1 cellular context compared by ENCODE assay signal in the genomic region with DNA sequence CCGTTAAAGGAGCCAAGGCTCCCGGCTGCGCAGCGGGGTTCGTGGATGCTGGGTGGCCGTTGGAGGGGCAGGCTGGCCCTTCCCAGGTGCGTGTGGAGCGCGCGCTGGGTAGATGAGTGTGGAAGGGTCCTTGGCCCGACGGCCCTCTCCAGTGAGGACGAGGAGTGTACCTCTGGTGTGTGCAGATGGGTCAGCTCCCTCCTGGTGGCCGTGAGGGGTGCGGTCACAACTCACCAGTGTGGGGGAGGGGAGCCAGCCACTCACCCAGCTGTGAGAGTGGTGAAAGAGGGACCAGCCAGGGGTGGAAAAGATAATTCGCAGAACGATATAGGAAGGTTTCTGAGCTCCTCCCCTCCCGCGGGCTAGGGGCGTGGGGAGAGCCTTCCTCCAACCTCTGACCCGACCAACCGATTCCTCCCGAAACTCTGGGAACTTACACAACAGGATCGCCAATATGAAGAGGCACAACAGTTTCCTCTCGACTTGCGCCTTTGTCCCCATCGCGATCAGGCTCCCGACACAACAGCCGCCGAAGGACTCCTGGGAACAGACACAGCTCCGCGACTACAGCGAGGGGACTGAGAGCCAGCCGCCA.
TF ChIP-seq lines count a peak whose summit lies in the region.

Gene F11R, minus strand, starts transcription at position 580 of the 595 bp plus-strand sequence. Its CDS starts 79 bp downstream, at position 501.

TF ChIP-seq in WTC11, 78 proteins besides CTCF, POLR2A, EP300 and RAD21 (continued from another document and continues in another):
- TF ChIP-seq, protein P1, sequence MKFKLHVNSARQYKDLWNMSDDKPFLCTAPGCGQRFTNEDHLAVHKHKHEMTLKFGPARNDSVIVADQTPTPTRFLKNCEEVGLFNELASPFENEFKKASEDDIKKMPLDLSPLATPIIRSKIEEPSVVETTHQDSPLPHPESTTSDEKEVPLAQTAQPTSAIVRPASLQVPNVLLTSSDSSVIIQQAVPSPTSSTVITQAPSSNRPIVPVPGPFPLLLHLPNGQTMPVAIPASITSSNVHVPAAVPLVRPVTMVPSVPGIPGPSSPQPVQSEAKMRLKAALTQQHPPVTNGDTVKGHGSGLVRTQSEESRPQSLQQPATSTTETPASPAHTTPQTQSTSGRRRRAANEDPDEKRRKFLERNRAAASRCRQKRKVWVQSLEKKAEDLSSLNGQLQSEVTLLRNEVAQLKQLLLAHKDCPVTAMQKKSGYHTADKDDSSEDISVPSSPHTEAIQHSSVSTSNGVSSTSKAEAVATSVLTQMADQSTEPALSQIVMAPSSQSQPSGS (CRISPR knock-in tag; IDR thresholded peaks at IDR 0.05; ENCODE audit: borderline replicate concordance, low read depth), result no peak
- TF ChIP-seq, protein P2, sequence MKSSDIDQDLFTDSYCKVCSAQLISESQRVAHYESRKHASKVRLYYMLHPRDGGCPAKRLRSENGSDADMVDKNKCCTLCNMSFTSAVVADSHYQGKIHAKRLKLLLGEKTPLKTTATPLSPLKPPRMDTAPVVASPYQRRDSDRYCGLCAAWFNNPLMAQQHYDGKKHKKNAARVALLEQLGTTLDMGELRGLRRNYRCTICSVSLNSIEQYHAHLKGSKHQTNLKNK (CRISPR knock-in tag; IDR thresholded peaks at IDR 0.05), result no peak
- TF ChIP-seq ZNF232 (CRISPR knock-in tag; IDR thresholded peaks at IDR 0.05), result peak; percentile 78; the same call in 1 of the 2 replicates
- no peak for TF ChIP-seq NFE2L1 (CRISPR knock-in tag; IDR thresholded peaks at IDR 0.05)
- no peak for TF ChIP-seq ZNF671 (CRISPR knock-in tag; IDR thresholded peaks at IDR 0.05)
- TF ChIP-seq ZNF416 (CRISPR knock-in tag; IDR thresholded peaks at IDR 0.05), result no peak
- TF ChIP-seq, protein P3, sequence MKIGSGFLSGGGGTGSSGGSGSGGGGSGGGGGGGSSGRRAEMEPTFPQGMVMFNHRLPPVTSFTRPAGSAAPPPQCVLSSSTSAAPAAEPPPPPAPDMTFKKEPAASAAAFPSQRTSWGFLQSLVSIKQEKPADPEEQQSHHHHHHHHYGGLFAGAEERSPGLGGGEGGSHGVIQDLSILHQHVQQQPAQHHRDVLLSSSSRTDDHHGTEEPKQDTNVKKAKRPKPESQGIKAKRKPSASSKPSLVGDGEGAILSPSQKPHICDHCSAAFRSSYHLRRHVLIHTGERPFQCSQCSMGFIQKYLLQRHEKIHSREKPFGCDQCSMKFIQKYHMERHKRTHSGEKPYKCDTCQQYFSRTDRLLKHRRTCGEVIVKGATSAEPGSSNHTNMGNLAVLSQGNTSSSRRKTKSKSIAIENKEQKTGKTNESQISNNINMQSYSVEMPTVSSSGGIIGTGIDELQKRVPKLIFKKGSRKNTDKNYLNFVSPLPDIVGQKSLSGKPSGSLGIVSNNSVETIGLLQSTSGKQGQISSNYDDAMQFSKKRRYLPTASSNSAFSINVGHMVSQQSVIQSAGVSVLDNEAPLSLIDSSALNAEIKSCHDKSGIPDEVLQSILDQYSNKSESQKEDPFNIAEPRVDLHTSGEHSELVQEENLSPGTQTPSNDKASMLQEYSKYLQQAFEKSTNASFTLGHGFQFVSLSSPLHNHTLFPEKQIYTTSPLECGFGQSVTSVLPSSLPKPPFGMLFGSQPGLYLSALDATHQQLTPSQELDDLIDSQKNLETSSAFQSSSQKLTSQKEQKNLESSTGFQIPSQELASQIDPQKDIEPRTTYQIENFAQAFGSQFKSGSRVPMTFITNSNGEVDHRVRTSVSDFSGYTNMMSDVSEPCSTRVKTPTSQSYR (CRISPR knock-in tag; IDR thresholded peaks at IDR 0.05), result 0 out of 2 replicates have a peak, but pooled peaks have one; percentile 9
- no peak for TF ChIP-seq ETV6 (CRISPR knock-in tag; IDR thresholded peaks at IDR 0.05)
- TF ChIP-seq TEAD1 (CRISPR knock-in tag; IDR thresholded peaks at IDR 0.05), result 0 out of 2 replicates have a peak, but pooled peaks have one; percentile 9
- no peak for TF ChIP-seq TCF7 (CRISPR knock-in tag; IDR thresholded peaks at IDR 0.05; ENCODE audit: low read depth)
- no peak for TF ChIP-seq ZBTB21 (CRISPR knock-in tag; IDR thresholded peaks at IDR 0.05; ENCODE audit: borderline replicate concordance)
- no peak for TF ChIP-seq ATF1 (CRISPR knock-in tag; IDR thresholded peaks at IDR 0.05)
- TF ChIP-seq HMGXB4 (CRISPR knock-in tag; IDR thresholded peaks at IDR 0.05), result peak; percentile 23; the same call in 1 of the 2 replicates
- TF ChIP-seq, protein P4, sequence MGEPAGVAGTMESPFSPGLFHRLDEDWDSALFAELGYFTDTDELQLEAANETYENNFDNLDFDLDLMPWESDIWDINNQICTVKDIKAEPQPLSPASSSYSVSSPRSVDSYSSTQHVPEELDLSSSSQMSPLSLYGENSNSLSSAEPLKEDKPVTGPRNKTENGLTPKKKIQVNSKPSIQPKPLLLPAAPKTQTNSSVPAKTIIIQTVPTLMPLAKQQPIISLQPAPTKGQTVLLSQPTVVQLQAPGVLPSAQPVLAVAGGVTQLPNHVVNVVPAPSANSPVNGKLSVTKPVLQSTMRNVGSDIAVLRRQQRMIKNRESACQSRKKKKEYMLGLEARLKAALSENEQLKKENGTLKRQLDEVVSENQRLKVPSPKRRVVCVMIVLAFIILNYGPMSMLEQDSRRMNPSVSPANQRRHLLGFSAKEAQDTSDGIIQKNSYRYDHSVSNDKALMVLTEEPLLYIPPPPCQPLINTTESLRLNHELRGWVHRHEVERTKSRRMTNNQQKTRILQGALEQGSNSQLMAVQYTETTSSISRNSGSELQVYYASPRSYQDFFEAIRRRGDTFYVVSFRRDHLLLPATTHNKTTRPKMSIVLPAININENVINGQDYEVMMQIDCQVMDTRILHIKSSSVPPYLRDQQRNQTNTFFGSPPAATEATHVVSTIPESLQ (CRISPR knock-in tag; IDR thresholded peaks at IDR 0.05), result 0 out of 2 replicates have a peak, but pooled peaks have one; percentile 35
- no peak for TF ChIP-seq OVOL2 (CRISPR knock-in tag; IDR thresholded peaks at IDR 0.05; ENCODE audit: borderline replicate concordance)
- no peak for TF ChIP-seq ZNF423 (CRISPR knock-in tag; IDR thresholded peaks at IDR 0.05)
- no peak for TF ChIP-seq NFATC4 (CRISPR knock-in tag; IDR thresholded peaks at IDR 0.05)
- no peak for TF ChIP-seq NR3C1 (CRISPR knock-in tag; conservative IDR thresholded peaks at IDR 0.05; ENCODE audit: low read depth)
- TF ChIP-seq, protein P5, sequence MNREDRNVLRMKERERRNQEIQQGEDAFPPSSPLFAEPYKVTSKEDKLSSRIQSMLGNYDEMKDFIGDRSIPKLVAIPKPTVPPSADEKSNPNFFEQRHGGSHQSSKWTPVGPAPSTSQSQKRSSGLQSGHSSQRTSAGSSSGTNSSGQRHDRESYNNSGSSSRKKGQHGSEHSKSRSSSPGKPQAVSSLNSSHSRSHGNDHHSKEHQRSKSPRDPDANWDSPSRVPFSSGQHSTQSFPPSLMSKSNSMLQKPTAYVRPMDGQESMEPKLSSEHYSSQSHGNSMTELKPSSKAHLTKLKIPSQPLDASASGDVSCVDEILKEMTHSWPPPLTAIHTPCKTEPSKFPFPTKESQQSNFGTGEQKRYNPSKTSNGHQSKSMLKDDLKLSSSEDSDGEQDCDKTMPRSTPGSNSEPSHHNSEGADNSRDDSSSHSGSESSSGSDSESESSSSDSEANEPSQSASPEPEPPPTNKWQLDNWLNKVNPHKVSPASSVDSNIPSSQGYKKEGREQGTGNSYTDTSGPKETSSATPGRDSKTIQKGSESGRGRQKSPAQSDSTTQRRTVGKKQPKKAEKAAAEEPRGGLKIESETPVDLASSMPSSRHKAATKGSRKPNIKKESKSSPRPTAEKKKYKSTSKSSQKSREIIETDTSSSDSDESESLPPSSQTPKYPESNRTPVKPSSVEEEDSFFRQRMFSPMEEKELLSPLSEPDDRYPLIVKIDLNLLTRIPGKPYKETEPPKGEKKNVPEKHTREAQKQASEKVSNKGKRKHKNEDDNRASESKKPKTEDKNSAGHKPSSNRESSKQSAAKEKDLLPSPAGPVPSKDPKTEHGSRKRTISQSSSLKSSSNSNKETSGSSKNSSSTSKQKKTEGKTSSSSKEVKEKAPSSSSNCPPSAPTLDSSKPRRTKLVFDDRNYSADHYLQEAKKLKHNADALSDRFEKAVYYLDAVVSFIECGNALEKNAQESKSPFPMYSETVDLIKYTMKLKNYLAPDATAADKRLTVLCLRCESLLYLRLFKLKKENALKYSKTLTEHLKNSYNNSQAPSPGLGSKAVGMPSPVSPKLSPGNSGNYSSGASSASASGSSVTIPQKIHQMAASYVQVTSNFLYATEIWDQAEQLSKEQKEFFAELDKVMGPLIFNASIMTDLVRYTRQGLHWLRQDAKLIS (CRISPR knock-in tag; IDR thresholded peaks at IDR 0.05; ENCODE audit: borderline replicate concordance), result no peak
- TF ChIP-seq CBFB (CRISPR knock-in tag; IDR thresholded peaks at IDR 0.05; ENCODE audit: low read depth), result no peak
- no peak for TF ChIP-seq ELF4 (CRISPR knock-in tag; IDR thresholded peaks at IDR 0.05; ENCODE audit: low read depth)
- TF ChIP-seq KAT7 (CRISPR knock-in tag; IDR thresholded peaks at IDR 0.05; ENCODE audit: borderline replicate concordance), result no peak
- TF ChIP-seq EMX1 (CRISPR knock-in tag; IDR thresholded peaks at IDR 0.05), result no peak
- TF ChIP-seq PRRX2 (CRISPR knock-in tag; IDR thresholded peaks at IDR 0.05), result no peak
- peak; percentile 64 for TF ChIP-seq FOXP1 (CRISPR knock-in tag; IDR thresholded peaks at IDR 0.05; ENCODE audit: borderline replicate concordance)
- TF ChIP-seq, protein P6, sequence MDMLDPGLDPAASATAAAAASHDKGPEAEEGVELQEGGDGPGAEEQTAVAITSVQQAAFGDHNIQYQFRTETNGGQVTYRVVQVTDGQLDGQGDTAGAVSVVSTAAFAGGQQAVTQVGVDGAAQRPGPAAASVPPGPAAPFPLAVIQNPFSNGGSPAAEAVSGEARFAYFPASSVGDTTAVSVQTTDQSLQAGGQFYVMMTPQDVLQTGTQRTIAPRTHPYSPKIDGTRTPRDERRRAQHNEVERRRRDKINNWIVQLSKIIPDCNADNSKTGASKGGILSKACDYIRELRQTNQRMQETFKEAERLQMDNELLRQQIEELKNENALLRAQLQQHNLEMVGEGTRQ (CRISPR knock-in tag; IDR thresholded peaks at IDR 0.05), result no peak
- 0 out of 2 replicates have a peak, but pooled peaks have one; percentile 45 for TF ChIP-seq MYBL2 (CRISPR knock-in tag; IDR thresholded peaks at IDR 0.05)
- TF ChIP-seq ATF3 (CRISPR knock-in tag; conservative IDR thresholded peaks at IDR 0.05), result no peak
- TF ChIP-seq ZNF263 (CRISPR knock-in tag; IDR thresholded peaks at IDR 0.05; ENCODE audit: low read depth), result no peak
- TF ChIP-seq GRHL2 (CRISPR knock-in tag; IDR thresholded peaks at IDR 0.05; ENCODE audit: insufficient replicate concordance, severe bottlenecking), result no peak
- no peak for TF ChIP-seq NR1H2 (CRISPR knock-in tag; IDR thresholded peaks at IDR 0.05)
- no peak for TF ChIP-seq ESRRA (CRISPR knock-in tag; IDR thresholded peaks at IDR 0.05; ENCODE audit: borderline replicate concordance)
- 0 out of 2 replicates have a peak, but pooled peaks have one; percentile 15 for TF ChIP-seq SMAD3 (CRISPR knock-in tag; IDR thresholded peaks at IDR 0.05; ENCODE audit: borderline replicate concordance)
- TF ChIP-seq, protein P7, sequence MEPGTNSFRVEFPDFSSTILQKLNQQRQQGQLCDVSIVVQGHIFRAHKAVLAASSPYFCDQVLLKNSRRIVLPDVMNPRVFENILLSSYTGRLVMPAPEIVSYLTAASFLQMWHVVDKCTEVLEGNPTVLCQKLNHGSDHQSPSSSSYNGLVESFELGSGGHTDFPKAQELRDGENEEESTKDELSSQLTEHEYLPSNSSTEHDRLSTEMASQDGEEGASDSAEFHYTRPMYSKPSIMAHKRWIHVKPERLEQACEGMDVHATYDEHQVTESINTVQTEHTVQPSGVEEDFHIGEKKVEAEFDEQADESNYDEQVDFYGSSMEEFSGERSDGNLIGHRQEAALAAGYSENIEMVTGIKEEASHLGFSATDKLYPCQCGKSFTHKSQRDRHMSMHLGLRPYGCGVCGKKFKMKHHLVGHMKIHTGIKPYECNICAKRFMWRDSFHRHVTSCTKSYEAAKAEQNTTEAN (CRISPR knock-in tag; IDR thresholded peaks at IDR 0.05), result peak; percentile 23; the same call in 1 of the 2 replicates
- TF ChIP-seq, protein P8, sequence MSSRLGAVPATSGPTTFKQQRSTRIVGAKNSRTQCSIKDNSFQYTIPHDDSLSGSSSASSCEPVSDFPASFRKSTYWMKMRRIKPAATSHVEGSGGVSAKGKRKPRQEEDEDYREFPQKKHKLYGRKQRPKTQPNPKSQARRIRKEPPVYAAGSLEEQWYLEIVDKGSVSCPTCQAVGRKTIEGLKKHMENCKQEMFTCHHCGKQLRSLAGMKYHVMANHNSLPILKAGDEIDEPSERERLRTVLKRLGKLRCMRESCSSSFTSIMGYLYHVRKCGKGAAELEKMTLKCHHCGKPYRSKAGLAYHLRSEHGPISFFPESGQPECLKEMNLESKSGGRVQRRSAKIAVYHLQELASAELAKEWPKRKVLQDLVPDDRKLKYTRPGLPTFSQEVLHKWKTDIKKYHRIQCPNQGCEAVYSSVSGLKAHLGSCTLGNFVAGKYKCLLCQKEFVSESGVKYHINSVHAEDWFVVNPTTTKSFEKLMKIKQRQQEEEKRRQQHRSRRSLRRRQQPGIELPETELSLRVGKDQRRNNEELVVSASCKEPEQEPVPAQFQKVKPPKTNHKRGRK (CRISPR knock-in tag; IDR thresholded peaks at IDR 0.05; ENCODE audit: borderline replicate concordance), result no peak
- TF ChIP-seq TEAD4 (CRISPR knock-in tag; IDR thresholded peaks at IDR 0.05), result no peak
- no peak for TF ChIP-seq RELA (CRISPR knock-in tag; IDR thresholded peaks at IDR 0.05; ENCODE audit: borderline replicate concordance)
- TF ChIP-seq ZNF219 (CRISPR knock-in tag; IDR thresholded peaks at IDR 0.05; ENCODE audit: borderline replicate concordance), result no peak
- TF ChIP-seq, protein P9, sequence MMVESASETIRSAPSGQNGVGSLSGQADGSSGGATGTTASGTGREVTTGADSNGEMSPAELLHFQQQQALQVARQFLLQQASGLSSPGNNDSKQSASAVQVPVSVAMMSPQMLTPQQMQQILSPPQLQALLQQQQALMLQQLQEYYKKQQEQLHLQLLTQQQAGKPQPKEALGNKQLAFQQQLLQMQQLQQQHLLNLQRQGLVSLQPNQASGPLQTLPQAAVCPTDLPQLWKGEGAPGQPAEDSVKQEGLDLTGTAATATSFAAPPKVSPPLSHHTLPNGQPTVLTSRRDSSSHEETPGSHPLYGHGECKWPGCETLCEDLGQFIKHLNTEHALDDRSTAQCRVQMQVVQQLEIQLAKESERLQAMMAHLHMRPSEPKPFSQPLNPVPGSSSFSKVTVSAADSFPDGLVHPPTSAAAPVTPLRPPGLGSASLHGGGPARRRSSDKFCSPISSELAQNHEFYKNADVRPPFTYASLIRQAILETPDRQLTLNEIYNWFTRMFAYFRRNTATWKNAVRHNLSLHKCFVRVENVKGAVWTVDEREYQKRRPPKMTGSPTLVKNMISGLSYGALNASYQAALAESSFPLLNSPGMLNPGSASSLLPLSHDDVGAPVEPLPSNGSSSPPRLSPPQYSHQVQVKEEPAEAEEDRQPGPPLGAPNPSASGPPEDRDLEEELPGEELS (CRISPR knock-in tag; IDR thresholded peaks at IDR 0.05), result 0 out of 2 replicates have a peak, but pooled peaks have one; percentile 72
